14 cellular contexts compared by ENCODE assay signal in genomic region chr17:266701-267656, GRCh38.
DNase-seq lines count a peak whose midpoint lies in the region; ATAC-seq, FAIRE-seq and TF ChIP-seq lines count a peak whose summit lies in the region.
"Had no signal": no experiment of that assay in that cellular context is flagged by ENCODE, and none has a peak within 500 bp of the region (broad histone marks: within the 10 kb centered on the region; RNA-seq: fewer than 3 reads in every experiment).

No MANE protein-coding gene starts in this region.

- no peak for TF ChIP-seq EP300 in upper lobe of left lung (IDR thresholded peaks at IDR 0.05)

- no peak overlapping the region for H3K27ac Mint-ChIP-seq in activated T-cell treated with anti-CD3 and anti-CD28 coated beads, Interleukin-2, amount 50 U/mL, for 24 hours
- H3K27ac Mint-ChIP-seq in neural progenitor cell, result peak overlapping the region; percentile 10
- H3K27ac Mint-ChIP-seq: stimulated activated naive CD8-positive, alpha-beta T cell treated with anti-CD3 and anti-CD28 coated beads, Interleukin-15, Interleukin-2, amounts not matched to agents 100 ng/mL and 50 ng/mL, for 24 hours had no signal

- no peaks in the 10 kb centered on the region for H3K79me2 ChIP-seq in neural progenitor cell (ENCODE audit: low read depth)

- H3K9me3 ChIP-seq in neural progenitor cell (ENCODE audit: low read depth) (no peaks in the 10 kb centered on the region), upper lobe of left lung (no peaks in the 10 kb centered on the region), small intestine (ENCODE audit: control insufficient read depth, low read depth) (no peaks in the 10 kb centered on the region)
- H3K9me3 ChIP-seq: A549, HAP-1 had no signal

- H3K4me2 ChIP-seq in neural progenitor cell, result no peak overlapping the region
- H3K4me2 ChIP-seq: A549 had no signal

- FAIRE-seq in small intestine (lab: Jason Lieb, UNC), result no peak
- FAIRE-seq: A549 had no signal

- H3K4me1 ChIP-seq in neural progenitor cell, result peaks cover 3% of the 10 kb centered on the region
- H3K4me1 ChIP-seq in upper lobe of left lung, result peaks cover 0 to 13% (median 8%) of the 10 kb centered on the region in 4 donors
- H3K4me1 ChIP-seq in small intestine (ENCODE audit: control insufficient read depth in 2 of 2, insufficient read depth in 1 of 2, low read depth in 1 of 2, low read length in 1 of 2), result no peaks in the 10 kb centered on the region
- H3K4me1 ChIP-seq: A549, HAP-1 had no signal

- no peaks in the 10 kb centered on the region for H3K27me3 Mint-ChIP-seq in activated T-cell treated with anti-CD3 and anti-CD28 coated beads, Interleukin-2, amount 50 U/mL, for 24 hours
- H3K27me3 Mint-ChIP-seq in neural progenitor cell (ENCODE audit: insufficient read depth, low read depth), result peaks cover 5% of the 10 kb centered on the region
- H3K27me3 Mint-ChIP-seq: stimulated activated naive CD8-positive, alpha-beta T cell treated with anti-CD3 and anti-CD28 coated beads, Interleukin-15, Interleukin-2, amounts not matched to agents 100 ng/mL and 50 ng/mL, for 24 hours had no signal

- no peaks in the 10 kb centered on the region for H3K36me3 Mint-ChIP-seq in activated T-cell treated with anti-CD3 and anti-CD28 coated beads, Interleukin-2, amount 50 U/mL, for 24 hours (ENCODE audit: low read depth)
- H3K36me3 Mint-ChIP-seq in neural progenitor cell, result peaks cover 8% of the 10 kb centered on the region

- ATAC-seq in upper lobe of left lung (ENCODE audit: low FRiP score in 2 of 2) (peak; percentile 37 to 71), GM18870 (IDR thresholded peaks at IDR 0.05; ENCODE audit: unreplicated experiment) (no peak), HG03460 (IDR thresholded peaks at IDR 0.05; ENCODE audit: unreplicated experiment) (no peak)

- 64 to 68% methylated on average over 24 to 29 of the region's 29 CpGs for WGBS in upper lobe of left lung, 2 donors
- whole genome bisulfite sequencing in small intestine, 3 donors, result 60 to 88% (median 81%) methylated on average over 29 of the region's 29 CpGs

- DNase-seq in activated T-cell treated with anti-CD3 and anti-CD28 coated beads, Interleukin-2, amount 50 U/mL, for 24 hours, result peak; percentile 9
- DNase-seq in activated T-cell treated with anti-CD3 and anti-CD28 coated beads, Interleukin-2, amount 50 U/mL, for 48 hours, result no peak
- DNase-seq in foreskin melanocyte (peak; percentile 8), neural progenitor cell (ENCODE audit: low spot score) (peak; percentile 40), upper lobe of left lung (peak in 1 of 2 donors; percentile 20), small intestine (no peak)
- DNase-seq: islet precursor cell; NCI-H1092; stimulated activated CD4-positive, alpha-beta T cell treated with anti-CD3 and anti-CD28 coated beads, Interleukin-12 subunit alpha, Interleukin-12 subunit beta, amount 100 ng/mL, for 4 hours had no signal

- H3K4me3 Mint-ChIP-seq in activated T-cell treated with anti-CD3 and anti-CD28 coated beads, Interleukin-2, amount 50 U/mL, for 24 hours, result no peak overlapping the region
- no peak overlapping the region for H3K4me3 Mint-ChIP-seq in neural progenitor cell
- H3K4me3 Mint-ChIP-seq: stimulated activated naive CD8-positive, alpha-beta T cell treated with anti-CD3 and anti-CD28 coated beads, Interleukin-15, Interleukin-2, amounts not matched to agents 100 ng/mL and 50 ng/mL, for 24 hours had no signal

- no peak overlapping the region for H3K9ac ChIP-seq in neural progenitor cell

- TF ChIP-seq CTCF in neural progenitor cell (IDR thresholded peaks at IDR 0.05) (no peak), upper lobe of left lung (IDR thresholded peaks at IDR 0.05) (no peak)

- H4K20me1 ChIP-seq in neural progenitor cell (ENCODE audit: low read depth), result no peaks in the 10 kb centered on the region

- H2AFZ ChIP-seq in neural progenitor cell (replicated peaks), result no peak overlapping the region

- no peaks in the 10 kb centered on the region for H3F3A ChIP-seq in neural progenitor cell (ENCODE audit: low read depth)

- H3K4me1 Mint-ChIP-seq in activated T-cell treated with anti-CD3 and anti-CD28 coated beads, Interleukin-2, amount 50 U/mL, for 24 hours (ENCODE audit: low read depth), result no peaks in the 10 kb centered on the region
- H3K4me1 Mint-ChIP-seq in neural progenitor cell, result peaks cover 12% of the 10 kb centered on the region

- no peak for TF ChIP-seq POLR2A in upper lobe of left lung (IDR thresholded peaks at IDR 0.05)

- H3K27me3 ChIP-seq in neural progenitor cell (no peaks in the 10 kb centered on the region), upper lobe of left lung (no peaks in the 10 kb centered on the region), small intestine (ENCODE audit: control insufficient read depth in 2 of 2, insufficient read depth in 2 of 2, low read length in 2 of 2) (no peaks in the 10 kb centered on the region)

- no peaks in the 10 kb centered on the region for H3K9me3 Mint-ChIP-seq in activated T-cell treated with anti-CD3 and anti-CD28 coated beads, Interleukin-2, amount 50 U/mL, for 24 hours
- peaks cover 18% of the 10 kb centered on the region for H3K9me3 Mint-ChIP-seq in neural progenitor cell
- H3K9me3 Mint-ChIP-seq: stimulated activated naive CD8-positive, alpha-beta T cell treated with anti-CD3 and anti-CD28 coated beads, Interleukin-15, Interleukin-2, amounts not matched to agents 100 ng/mL and 50 ng/mL, for 24 hours had no signal

- H3K36me3 ChIP-seq in neural progenitor cell, result no peaks in the 10 kb centered on the region
- peaks cover 6 to 14% (median 9%) of the 10 kb centered on the region in 4 donors for H3K36me3 ChIP-seq in upper lobe of left lung
- no peaks in the 10 kb centered on the region for H3K36me3 ChIP-seq in small intestine (ENCODE audit: control insufficient read depth in 2 of 2, insufficient read depth in 2 of 2, low read length in 2 of 2)
- H3K36me3 ChIP-seq: HAP-1 had no signal

- no peak overlapping the region for H3K27ac ChIP-seq in neural progenitor cell
- peak overlapping the region in 3 of 4 donors; percentile 30 to 44 (median 38) for H3K27ac ChIP-seq in upper lobe of left lung
- peak overlapping the region in 1 of 2 donors; percentile 68 for H3K27ac ChIP-seq in small intestine (ENCODE audit: low read depth in 1 of 2, low read length in 1 of 2)
- H3K27ac ChIP-seq: A549 had no signal

- no peak overlapping the region for H3K4me3 ChIP-seq in neural progenitor cell
- H3K4me3 ChIP-seq in upper lobe of left lung, result no peak overlapping the region
- no peak overlapping the region for H3K4me3 ChIP-seq in small intestine (ENCODE audit: low read depth in 1 of 2, low read length in 2 of 2)
- H3K4me3 ChIP-seq: A549, HAP-1 had no signal

Comparison
In these comparisons a context has a peak if more than half of its experiments do, and no peak if none do; other contexts are left out.
1. DNase-seq: peak in activated T-cell treated with anti-CD3 and anti-CD28 coated beads, Interleukin-2, amount 50 U/mL, for 24 hours (single experiment), foreskin melanocyte (single experiment) and neural progenitor cell (single experiment); none in activated T-cell treated with anti-CD3 and anti-CD28 coated beads, Interleukin-2, amount 50 U/mL, for 48 hours (0 of 2) and small intestine (single experiment).
2. ATAC-seq: peak in upper lobe of left lung (2 of 2); none in GM18870 (single experiment) and HG03460 (single experiment).